In the genomic region with DNA sequence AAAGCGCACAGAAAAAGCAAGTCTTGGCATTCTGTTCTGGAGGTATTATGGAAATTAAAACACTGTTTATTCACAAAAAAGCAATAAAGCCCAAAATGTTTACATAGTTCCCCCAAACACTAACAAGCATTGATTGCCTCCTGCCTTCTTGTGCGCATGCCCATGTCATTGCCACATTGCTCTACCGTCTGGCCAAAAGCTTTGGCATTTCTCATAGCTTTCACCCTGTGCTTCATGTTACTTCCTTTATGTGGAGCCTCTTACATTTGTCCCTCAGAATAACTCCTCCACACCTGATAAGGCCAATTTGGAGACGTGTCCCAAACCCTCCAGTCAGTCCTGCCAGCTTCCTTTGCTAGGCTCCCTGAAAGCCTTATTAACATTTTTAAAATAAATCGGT, we compare ENCODE assay signal across 25 cellular contexts.
"Had no signal": no experiment of that assay in that cellular context is flagged by ENCODE, and none has a peak within 500 bp of the region (broad histone marks: within the 10 kb centered on the region; RNA-seq: fewer than 3 reads in every experiment).

No MANE protein-coding gene starts in this region.

- H3K4me1 Mint-ChIP-seq: immature natural killer cell; naive thymus-derived CD4-positive, alpha-beta T cell had no signal

- H3K36me3 Mint-ChIP-seq: immature natural killer cell; naive thymus-derived CD4-positive, alpha-beta T cell had no signal

- H2AFZ ChIP-seq: hepatocyte had no signal

- H3K27me3 ChIP-seq: dorsolateral prefrontal cortex, esophagus muscularis mucosa, foreskin keratinocyte, gastroesophageal sphincter, heart left ventricle, hepatocyte, left lung had no signal

- H3K9me3 ChIP-seq: esophagus muscularis mucosa, gastroesophageal sphincter, heart left ventricle, left lung, lower lobe of right lung had no signal

- H3K36me3 ChIP-seq: esophagus muscularis mucosa, gastroesophageal sphincter, heart left ventricle, left lung, lower lobe of right lung had no signal

- H3K27ac ChIP-seq: coronary artery, dorsolateral prefrontal cortex, esophagus muscularis mucosa, foreskin keratinocyte, gastroesophageal sphincter, heart left ventricle, hepatocyte, left lung, lower lobe of right lung had no signal

- H3K27me3 Mint-ChIP-seq: naive thymus-derived CD4-positive, alpha-beta T cell had no signal

- H3K4me2 ChIP-seq: hepatocyte had no signal

- H3K4me1 ChIP-seq: esophagus muscularis mucosa, foreskin keratinocyte, gastroesophageal sphincter, heart left ventricle, left lung, lower lobe of right lung had no signal

- FAIRE-seq: colon, endothelial cell of umbilical vein, frontal cortex, kidney had no signal

- H3K27ac Mint-ChIP-seq: immature natural killer cell; naive thymus-derived CD4-positive, alpha-beta T cell had no signal

- DNase-seq: dermis blood vessel endothelial cell; dorsolateral prefrontal cortex; effector CD4-positive, alpha-beta T cell; effector memory CD4-positive, alpha-beta T cell; foreskin keratinocyte; heart left ventricle; hypothalamus; immature natural killer cell; islet precursor cell; kidney; kidney glomerular epithelial cell; left colon; left lung; left ventricle myocardium superior; lower lobe of right lung; mesenchymal stem cell; midbrain; naive thymus-derived CD4-positive, alpha-beta T cell had no signal

- H3K4me3 Mint-ChIP-seq: immature natural killer cell; naive thymus-derived CD4-positive, alpha-beta T cell had no signal

- ATAC-seq: foreskin keratinocyte; gastroesophageal sphincter; heart left ventricle; left colon; left lung; left ventricle myocardium superior; lower lobe of right lung; naive thymus-derived CD4-positive, alpha-beta T cell had no signal

- H3K4me3 ChIP-seq: coronary artery, dorsolateral prefrontal cortex, esophagus muscularis mucosa, gastroesophageal sphincter, heart left ventricle, hepatocyte, left lung, lower lobe of right lung had no signal

- H3K79me2 ChIP-seq: hepatocyte had no signal
